In genomic region chr1:224169876-224170275, GRCh38 we compare ENCODE assay signal across 1 cellular context.
TF ChIP-seq lines count a peak whose summit lies in the region.

No MANE protein-coding gene starts in this region.

TF ChIP-seq in HEK293, 187 proteins besides CTCF, POLR2A, EP300 and RAD21 (continued from another document):
- TF ChIP-seq ZNF639 (tag by site-specific recombination; IDR thresholded peaks at IDR 0.05): no peak
- no peak for TF ChIP-seq ZNF830 (tag by site-specific recombination; IDR thresholded peaks at IDR 0.05; ENCODE audit: low read depth)
- TF ChIP-seq ZNF785 (tag by site-specific recombination; IDR thresholded peaks at IDR 0.05): no peak
- no peak for TF ChIP-seq ZNF701 (tag by site-specific recombination; IDR thresholded peaks at IDR 0.05)
- TF ChIP-seq KLF7 (tag by site-specific recombination; IDR thresholded peaks at IDR 0.05; ENCODE audit: borderline replicate concordance): no peak
- TF ChIP-seq ZNF704 (tag by site-specific recombination; IDR thresholded peaks at IDR 0.05): no peak
